1 cellular context compared by ENCODE assay signal in the genomic region with DNA sequence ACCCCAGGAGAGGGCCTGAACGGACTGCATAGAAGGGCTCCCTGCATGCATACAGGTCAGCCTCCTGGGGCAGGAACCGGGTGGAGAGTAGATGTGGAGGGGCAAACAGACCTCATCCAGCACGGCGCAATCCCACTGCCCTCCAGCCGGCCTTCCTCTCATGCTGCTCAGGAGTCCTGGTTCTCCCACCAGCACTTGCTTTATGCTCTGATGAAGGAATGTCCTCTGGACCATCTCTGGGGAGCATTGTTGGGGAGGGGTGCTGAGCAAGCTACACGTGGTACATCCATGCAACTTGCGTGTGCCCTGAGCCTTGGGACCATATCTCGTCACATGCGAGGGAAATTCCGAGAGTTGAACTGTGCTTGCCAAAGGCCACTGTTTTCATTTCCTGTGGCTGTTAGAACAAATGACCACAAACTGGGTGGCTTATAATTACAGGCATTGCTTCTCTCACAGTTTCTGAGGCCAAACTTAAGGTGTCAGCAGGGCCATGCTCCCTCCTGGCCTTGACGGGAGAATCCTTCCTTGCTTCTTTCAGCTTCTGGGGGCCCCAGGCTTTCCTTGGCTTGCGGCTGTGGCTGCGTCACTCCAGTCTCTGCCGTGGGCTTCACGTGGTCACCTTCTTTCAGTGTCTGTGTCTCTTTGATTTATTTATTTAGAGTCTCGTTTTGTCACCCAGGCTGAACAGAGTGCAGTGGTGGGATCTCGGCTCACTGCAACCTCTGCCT.
TF ChIP-seq lines count a peak whose summit lies in the region.

No MANE protein-coding gene starts in this region.

TF ChIP-seq in GM12878, 131 proteins besides CTCF, POLR2A, EP300 and RAD21 (continued from another document and continues in another):
- TF ChIP-seq, protein P1, sequence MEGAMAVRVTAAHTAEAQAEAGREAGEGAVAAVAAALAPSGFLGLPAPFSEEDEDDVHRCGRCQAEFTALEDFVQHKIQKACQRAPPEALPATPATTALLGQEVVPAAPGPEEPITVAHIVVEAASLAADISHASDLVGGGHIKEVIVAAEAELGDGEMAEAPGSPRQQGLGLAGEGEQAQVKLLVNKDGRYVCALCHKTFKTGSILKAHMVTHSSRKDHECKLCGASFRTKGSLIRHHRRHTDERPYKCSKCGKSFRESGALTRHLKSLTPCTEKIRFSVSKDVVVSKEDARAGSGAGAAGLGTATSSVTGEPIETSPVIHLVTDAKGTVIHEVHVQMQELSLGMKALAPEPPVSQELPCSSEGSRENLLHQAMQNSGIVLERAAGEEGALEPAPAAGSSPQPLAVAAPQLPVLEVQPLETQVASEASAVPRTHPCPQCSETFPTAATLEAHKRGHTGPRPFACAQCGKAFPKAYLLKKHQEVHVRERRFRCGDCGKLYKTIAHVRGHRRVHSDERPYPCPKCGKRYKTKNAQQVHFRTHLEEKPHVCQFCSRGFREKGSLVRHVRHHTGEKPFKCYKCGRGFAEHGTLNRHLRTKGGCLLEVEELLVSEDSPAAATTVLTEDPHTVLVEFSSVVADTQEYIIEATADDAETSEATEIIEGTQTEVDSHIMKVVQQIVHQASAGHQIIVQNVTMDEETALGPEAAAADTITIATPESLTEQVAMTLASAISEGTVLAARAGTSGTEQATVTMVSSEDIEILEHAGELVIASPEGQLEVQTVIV (IDR thresholded peaks at IDR 0.05; ENCODE audit: borderline replicate concordance, partially characterized antibody): no peak
- no peak; the same call in 1 of the 2 replicates for TF ChIP-seq BMI1 (IDR thresholded peaks at IDR 0.05; ENCODE audit: borderline replicate concordance)
- TF ChIP-seq STAT1 (conservative IDR thresholded peaks at IDR 0.05): no peak
- TF ChIP-seq PAX8 (IDR thresholded peaks at IDR 0.05): no peak
- peak; percentile 91 for TF ChIP-seq MYB (IDR thresholded peaks at IDR 0.05; ENCODE audit: borderline replicate concordance, low read depth, low read length)
- peak; percentile 98 for TF ChIP-seq NR2F1 (conservative IDR thresholded peaks at IDR 0.05)
- TF ChIP-seq ETV6 (conservative IDR thresholded peaks at IDR 0.05 in 1 of 2, IDR thresholded peaks at IDR 0.05 in 1 of 2; ENCODE audit: borderline replicate concordance in 1 of 2, low read depth in 1 of 2): peak in 1 of 2 experiments; percentile 26; a peak in 1 of 4 replicates
- TF ChIP-seq, protein P2, sequence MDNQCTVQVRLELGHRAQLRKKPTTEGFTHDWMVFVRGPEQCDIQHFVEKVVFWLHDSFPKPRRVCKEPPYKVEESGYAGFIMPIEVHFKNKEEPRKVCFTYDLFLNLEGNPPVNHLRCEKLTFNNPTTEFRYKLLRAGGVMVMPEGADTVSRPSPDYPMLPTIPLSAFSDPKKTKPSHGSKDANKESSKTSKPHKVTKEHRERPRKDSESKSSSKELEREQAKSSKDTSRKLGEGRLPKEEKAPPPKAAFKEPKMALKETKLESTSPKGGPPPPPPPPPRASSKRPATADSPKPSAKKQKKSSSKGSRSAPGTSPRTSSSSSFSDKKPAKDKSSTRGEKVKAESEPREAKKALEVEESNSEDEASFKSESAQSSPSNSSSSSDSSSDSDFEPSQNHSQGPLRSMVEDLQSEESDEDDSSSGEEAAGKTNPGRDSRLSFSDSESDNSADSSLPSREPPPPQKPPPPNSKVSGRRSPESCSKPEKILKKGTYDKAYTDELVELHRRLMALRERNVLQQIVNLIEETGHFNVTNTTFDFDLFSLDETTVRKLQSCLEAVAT (IDR thresholded peaks at IDR 0.05): peak; percentile 58; the same call in 1 of the 2 replicates
- TF ChIP-seq MEF2B (IDR thresholded peaks at IDR 0.05; ENCODE audit: partially characterized antibody, poor library complexity, severe bottlenecking): peak; percentile 82
- peak; percentile 88 to 91 for TF ChIP-seq IKZF2 (IDR thresholded peaks at IDR 0.05)
- TF ChIP-seq RCOR1 (conservative IDR thresholded peaks at IDR 0.05; ENCODE audit: low read depth, low read length): no peak
- TF ChIP-seq DPF2 (IDR thresholded peaks at IDR 0.05): peak; percentile 91
- TF ChIP-seq ATF7 (IDR thresholded peaks at IDR 0.05; ENCODE audit: low read depth): peak; percentile 62
- TF ChIP-seq EZH2 (IDR thresholded peaks at IDR 0.05; ENCODE audit: borderline replicate concordance, control insufficient read depth, low read depth, low read length): no peak
- TF ChIP-seq TCF3 (IDR thresholded peaks at IDR 0.05; ENCODE audit: borderline replicate concordance, insufficient read depth, low read depth, low read length): 0 out of 2 replicates have a peak, but pooled peaks have one; percentile 12
- TF ChIP-seq GABPA (IDR thresholded peaks at IDR 0.05; ENCODE audit: low read depth): no peak
- TF ChIP-seq RUNX3 (IDR thresholded peaks at IDR 0.05; ENCODE audit: low read length): peak; percentile 93
- no peak for TF ChIP-seq CHD4 (IDR thresholded peaks at IDR 0.05)
- 0 out of 2 replicates have a peak, but pooled peaks have one; percentile 24 for TF ChIP-seq NR2C1 (IDR thresholded peaks at IDR 0.05)
- TF ChIP-seq MTA2 (IDR thresholded peaks at IDR 0.05; ENCODE audit: low read depth): peak; percentile 94
- TF ChIP-seq, protein P3, sequence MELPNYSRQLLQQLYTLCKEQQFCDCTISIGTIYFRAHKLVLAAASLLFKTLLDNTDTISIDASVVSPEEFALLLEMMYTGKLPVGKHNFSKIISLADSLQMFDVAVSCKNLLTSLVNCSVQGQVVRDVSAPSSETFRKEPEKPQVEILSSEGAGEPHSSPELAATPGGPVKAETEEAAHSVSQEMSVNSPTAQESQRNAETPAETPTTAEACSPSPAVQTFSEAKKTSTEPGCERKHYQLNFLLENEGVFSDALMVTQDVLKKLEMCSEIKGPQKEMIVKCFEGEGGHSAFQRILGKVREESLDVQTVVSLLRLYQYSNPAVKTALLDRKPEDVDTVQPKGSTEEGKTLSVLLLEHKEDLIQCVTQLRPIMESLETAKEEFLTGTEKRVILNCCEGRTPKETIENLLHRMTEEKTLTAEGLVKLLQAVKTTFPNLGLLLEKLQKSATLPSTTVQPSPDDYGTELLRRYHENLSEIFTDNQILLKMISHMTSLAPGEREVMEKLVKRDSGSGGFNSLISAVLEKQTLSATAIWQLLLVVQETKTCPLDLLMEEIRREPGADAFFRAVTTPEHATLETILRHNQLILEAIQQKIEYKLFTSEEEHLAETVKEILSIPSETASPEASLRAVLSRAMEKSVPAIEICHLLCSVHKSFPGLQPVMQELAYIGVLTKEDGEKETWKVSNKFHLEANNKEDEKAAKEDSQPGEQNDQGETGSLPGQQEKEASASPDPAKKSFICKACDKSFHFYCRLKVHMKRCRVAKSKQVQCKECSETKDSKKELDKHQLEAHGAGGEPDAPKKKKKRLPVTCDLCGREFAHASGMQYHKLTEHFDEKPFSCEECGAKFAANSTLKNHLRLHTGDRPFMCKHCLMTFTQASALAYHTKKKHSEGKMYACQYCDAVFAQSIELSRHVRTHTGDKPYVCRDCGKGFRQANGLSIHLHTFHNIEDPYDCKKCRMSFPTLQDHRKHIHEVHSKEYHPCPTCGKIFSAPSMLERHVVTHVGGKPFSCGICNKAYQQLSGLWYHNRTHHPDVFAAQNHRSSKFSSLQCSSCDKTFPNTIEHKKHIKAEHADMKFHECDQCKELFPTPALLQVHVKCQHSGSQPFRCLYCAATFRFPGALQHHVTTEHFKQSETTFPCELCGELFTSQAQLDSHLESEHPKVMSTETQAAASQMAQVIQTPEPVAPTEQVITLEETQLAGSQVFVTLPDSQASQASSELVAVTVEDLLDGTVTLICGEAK (IDR thresholded peaks at IDR 0.05; ENCODE audit: borderline replicate concordance): no peak; the same call in 1 of the 2 replicates
- TF ChIP-seq, protein P4, sequence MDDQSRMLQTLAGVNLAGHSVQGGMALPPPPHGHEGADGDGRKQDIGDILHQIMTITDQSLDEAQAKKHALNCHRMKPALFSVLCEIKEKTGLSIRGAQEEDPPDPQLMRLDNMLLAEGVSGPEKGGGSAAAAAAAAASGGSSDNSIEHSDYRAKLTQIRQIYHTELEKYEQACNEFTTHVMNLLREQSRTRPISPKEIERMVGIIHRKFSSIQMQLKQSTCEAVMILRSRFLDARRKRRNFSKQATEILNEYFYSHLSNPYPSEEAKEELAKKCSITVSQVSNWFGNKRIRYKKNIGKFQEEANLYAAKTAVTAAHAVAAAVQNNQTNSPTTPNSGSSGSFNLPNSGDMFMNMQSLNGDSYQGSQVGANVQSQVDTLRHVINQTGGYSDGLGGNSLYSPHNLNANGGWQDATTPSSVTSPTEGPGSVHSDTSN (IDR thresholded peaks at IDR 0.05; ENCODE audit: insufficient replicate concordance, low read depth, low read length): no peak
- TF ChIP-seq ZNF622 (IDR thresholded peaks at IDR 0.05): no peak
- TF ChIP-seq MYC (IDR thresholded peaks at IDR 0.05; ENCODE audit: insufficient read depth, insufficient read length, insufficient replicate concordance, low read length, severe bottlenecking): no peak
- no peak for TF ChIP-seq ZNF274 (IDR thresholded peaks at IDR 0.05; ENCODE audit: insufficient read depth, insufficient read length)
- no peak for TF ChIP-seq RBBP5 (conservative IDR thresholded peaks at IDR 0.05)
- peak; percentile 95 for TF ChIP-seq IKZF1 (conservative IDR thresholded peaks at IDR 0.05)
- TF ChIP-seq EGR1 (IDR thresholded peaks at IDR 0.05; ENCODE audit: borderline replicate concordance in 1 of 2, low read depth in 2 of 2, low read length in 2 of 2): 0 out of 3 replicates have a peak, but pooled peaks of 1 of the 2 experiments have one; percentile 19
- TF ChIP-seq JUND (IDR thresholded peaks at IDR 0.05; ENCODE audit: low read depth, low read length): no peak
- no peak for TF ChIP-seq SMC3 (IDR thresholded peaks at IDR 0.05; ENCODE audit: borderline replicate concordance, low read length)
- TF ChIP-seq SMARCA5 (IDR thresholded peaks at IDR 0.05): 0 out of 2 replicates have a peak, but pooled peaks have one; percentile 55
- TF ChIP-seq, protein P5, sequence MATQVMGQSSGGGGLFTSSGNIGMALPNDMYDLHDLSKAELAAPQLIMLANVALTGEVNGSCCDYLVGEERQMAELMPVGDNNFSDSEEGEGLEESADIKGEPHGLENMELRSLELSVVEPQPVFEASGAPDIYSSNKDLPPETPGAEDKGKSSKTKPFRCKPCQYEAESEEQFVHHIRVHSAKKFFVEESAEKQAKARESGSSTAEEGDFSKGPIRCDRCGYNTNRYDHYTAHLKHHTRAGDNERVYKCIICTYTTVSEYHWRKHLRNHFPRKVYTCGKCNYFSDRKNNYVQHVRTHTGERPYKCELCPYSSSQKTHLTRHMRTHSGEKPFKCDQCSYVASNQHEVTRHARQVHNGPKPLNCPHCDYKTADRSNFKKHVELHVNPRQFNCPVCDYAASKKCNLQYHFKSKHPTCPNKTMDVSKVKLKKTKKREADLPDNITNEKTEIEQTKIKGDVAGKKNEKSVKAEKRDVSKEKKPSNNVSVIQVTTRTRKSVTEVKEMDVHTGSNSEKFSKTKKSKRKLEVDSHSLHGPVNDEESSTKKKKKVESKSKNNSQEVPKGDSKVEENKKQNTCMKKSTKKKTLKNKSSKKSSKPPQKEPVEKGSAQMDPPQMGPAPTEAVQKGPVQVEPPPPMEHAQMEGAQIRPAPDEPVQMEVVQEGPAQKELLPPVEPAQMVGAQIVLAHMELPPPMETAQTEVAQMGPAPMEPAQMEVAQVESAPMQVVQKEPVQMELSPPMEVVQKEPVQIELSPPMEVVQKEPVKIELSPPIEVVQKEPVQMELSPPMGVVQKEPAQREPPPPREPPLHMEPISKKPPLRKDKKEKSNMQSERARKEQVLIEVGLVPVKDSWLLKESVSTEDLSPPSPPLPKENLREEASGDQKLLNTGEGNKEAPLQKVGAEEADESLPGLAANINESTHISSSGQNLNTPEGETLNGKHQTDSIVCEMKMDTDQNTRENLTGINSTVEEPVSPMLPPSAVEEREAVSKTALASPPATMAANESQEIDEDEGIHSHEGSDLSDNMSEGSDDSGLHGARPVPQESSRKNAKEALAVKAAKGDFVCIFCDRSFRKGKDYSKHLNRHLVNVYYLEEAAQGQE (IDR thresholded peaks at IDR 0.05; ENCODE audit: low read depth, low read length): 0 out of 2 replicates have a peak, but pooled peaks have one; percentile 3
- peak; percentile 67; the same call in 1 of the 2 replicates for TF ChIP-seq CHD2 (IDR thresholded peaks at IDR 0.05; ENCODE audit: borderline replicate concordance, low read depth, low read length)
- TF ChIP-seq BACH1 (IDR thresholded peaks at IDR 0.05; ENCODE audit: borderline replicate concordance): peak; percentile 65; the same call in 1 of the 2 replicates
- no peak; the same call in 1 of the 2 replicates for TF ChIP-seq HDGF (IDR thresholded peaks at IDR 0.05)
- TF ChIP-seq, protein P6, sequence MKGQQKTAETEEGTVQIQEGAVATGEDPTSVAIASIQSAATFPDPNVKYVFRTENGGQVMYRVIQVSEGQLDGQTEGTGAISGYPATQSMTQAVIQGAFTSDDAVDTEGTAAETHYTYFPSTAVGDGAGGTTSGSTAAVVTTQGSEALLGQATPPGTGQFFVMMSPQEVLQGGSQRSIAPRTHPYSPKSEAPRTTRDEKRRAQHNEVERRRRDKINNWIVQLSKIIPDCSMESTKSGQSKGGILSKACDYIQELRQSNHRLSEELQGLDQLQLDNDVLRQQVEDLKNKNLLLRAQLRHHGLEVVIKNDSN (IDR thresholded peaks at IDR 0.05; ENCODE audit: borderline replicate concordance, extremely low read length, insufficient read depth, low read depth, low read length): no peak
- peak; percentile 79; the same call in 1 of the 2 replicates for TF ChIP-seq ASH2L (IDR thresholded peaks at IDR 0.05; ENCODE audit: borderline replicate concordance, low read depth)
- no peak for TF ChIP-seq RB1 (IDR thresholded peaks at IDR 0.05; ENCODE audit: borderline replicate concordance)
- TF ChIP-seq BCL11A (IDR thresholded peaks at IDR 0.05; ENCODE audit: low read depth, low read length): peak; percentile 89
- peak; percentile 67; the same call in 1 of the 2 replicates for TF ChIP-seq POLR2AphosphoS5 (IDR thresholded peaks at IDR 0.05; ENCODE audit: low read length)
- TF ChIP-seq, protein P7, sequence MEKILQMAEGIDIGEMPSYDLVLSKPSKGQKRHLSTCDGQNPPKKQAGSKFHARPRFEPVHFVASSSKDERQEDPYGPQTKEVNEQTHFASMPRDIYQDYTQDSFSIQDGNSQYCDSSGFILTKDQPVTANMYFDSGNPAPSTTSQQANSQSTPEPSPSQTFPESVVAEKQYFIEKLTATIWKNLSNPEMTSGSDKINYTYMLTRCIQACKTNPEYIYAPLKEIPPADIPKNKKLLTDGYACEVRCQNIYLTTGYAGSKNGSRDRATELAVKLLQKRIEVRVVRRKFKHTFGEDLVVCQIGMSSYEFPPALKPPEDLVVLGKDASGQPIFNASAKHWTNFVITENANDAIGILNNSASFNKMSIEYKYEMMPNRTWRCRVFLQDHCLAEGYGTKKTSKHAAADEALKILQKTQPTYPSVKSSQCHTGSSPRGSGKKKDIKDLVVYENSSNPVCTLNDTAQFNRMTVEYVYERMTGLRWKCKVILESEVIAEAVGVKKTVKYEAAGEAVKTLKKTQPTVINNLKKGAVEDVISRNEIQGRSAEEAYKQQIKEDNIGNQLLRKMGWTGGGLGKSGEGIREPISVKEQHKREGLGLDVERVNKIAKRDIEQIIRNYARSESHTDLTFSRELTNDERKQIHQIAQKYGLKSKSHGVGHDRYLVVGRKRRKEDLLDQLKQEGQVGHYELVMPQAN (conservative IDR thresholded peaks at IDR 0.05): peak; percentile 42; the same call in 1 of the 2 replicates
